In genomic region chr1:183139281-183139942, GRCh38 we compare ENCODE assay signal across 11 cellular contexts. TPM values are rescaled to one million over a fixed set of nuclear protein-coding genes. Genes with fewer than 3 reads are reported as not detected.
A peak's percentile ranks its signal among the peaks of the same experiment; 100 is the strongest.
DNase-seq lines count a peak whose midpoint lies in the region; ATAC-seq and TF ChIP-seq lines count a peak whose summit lies in the region.
"Had no signal": no experiment of that assay in that cellular context is flagged by ENCODE, and none has a peak within 500 bp of the region (broad histone marks: within the 10 kb centered on the region; RNA-seq: fewer than 3 reads in every experiment).

No MANE protein-coding gene starts in this region.

- H3K4me3 Mint-ChIP-seq in endothelial cell (ENCODE audit: unreplicated experiment), result no peak overlapping the region
- H3K4me3 Mint-ChIP-seq in nephron progenitor cell, result no peak overlapping the region
- H3K4me3 Mint-ChIP-seq: activated naive CD8-positive, alpha-beta T cell had no signal

- ATAC-seq in GM18868 (IDR thresholded peaks at IDR 0.05; ENCODE audit: unreplicated experiment) (no peak), GM21360 (IDR thresholded peaks at IDR 0.05; ENCODE audit: unreplicated experiment) (no peak)

- DNase-seq in DMS53 (lab: John Stamatoyannopoulos, UW) (peak; percentile 92), NCI-H460 (ENCODE audit: extremely low read depth, low read depth) (peak; percentile 25), endothelial cell (ENCODE audit: low spot score) (no peak), nephron progenitor cell (no peak), foreskin melanocyte (no peak)
- no peak for DNase-seq in central memory CD4-positive, alpha-beta T cell
- DNase-seq: DMS79 treated with DMSO at 0.1 percent for 48 hours; stimulated activated CD4-positive, alpha-beta T cell treated with anti-CD3 and anti-CD28 coated beads, Interleukin-15, amount 100 ng/mL, for 24 hours had no signal

- H3K27ac Mint-ChIP-seq in endothelial cell (ENCODE audit: unreplicated experiment) (peak overlapping the region; percentile 92), nephron progenitor cell (peak overlapping the region; percentile 18)
- H3K27ac Mint-ChIP-seq: activated naive CD8-positive, alpha-beta T cell had no signal

- TF ChIP-seq CTCF in endothelial cell (IDR thresholded peaks at IDR 0.05; ENCODE audit: unreplicated experiment) (no peak), nephron progenitor cell (IDR thresholded peaks at IDR 0.05) (no peak)

- H3K4me1 Mint-ChIP-seq in endothelial cell (ENCODE audit: unreplicated experiment) (peaks cover 19% of the 10 kb centered on the region), nephron progenitor cell (no peaks in the 10 kb centered on the region)

- H3K27me3 Mint-ChIP-seq in endothelial cell (ENCODE audit: unreplicated experiment), result no peaks in the 10 kb centered on the region
- no peaks in the 10 kb centered on the region for H3K27me3 Mint-ChIP-seq in nephron progenitor cell (ENCODE audit: low read depth, poor library complexity)

- H3K9me3 Mint-ChIP-seq in endothelial cell (ENCODE audit: unreplicated experiment) (no peaks in the 10 kb centered on the region), nephron progenitor cell (no peaks in the 10 kb centered on the region)

- H3K36me3 Mint-ChIP-seq in endothelial cell (ENCODE audit: low read depth, unreplicated experiment), result peaks cover 49% of the 10 kb centered on the region
- peaks cover 95% of the 10 kb centered on the region for H3K36me3 Mint-ChIP-seq in nephron progenitor cell (ENCODE audit: low read depth)
- H3K36me3 Mint-ChIP-seq: activated naive CD8-positive, alpha-beta T cell had no signal

RNA-seq across cellular contexts. Expression of gene LAMC2, which starts 46.7 kb away (rescaled TPM):
- total RNA-seq in NCI-H460 (2014; rRNA removed; shearing (Covaris generic)), result 2.1 and 3.2 TPM in 2 replicates
- polyA plus RNA-seq in NCI-H460 (2014; cell fraction: nucleus; rRNA removed), result 5.2 and 9.0 TPM in 2 replicates
- 2.3 TPM for total RNA-seq in endothelial cell (ENCODE audit: unreplicated experiment)

Comparison
In these comparisons a context has a peak if more than half of its experiments do, and no peak if none do; other contexts are left out.
1. DNase-seq: peak in DMS53 (single experiment) and NCI-H460 (single experiment); none in endothelial cell (single experiment), nephron progenitor cell (single experiment), foreskin melanocyte (single experiment) and central memory CD4-positive, alpha-beta T cell (single experiment).